11 cellular contexts compared by ENCODE assay signal in the genomic region with DNA sequence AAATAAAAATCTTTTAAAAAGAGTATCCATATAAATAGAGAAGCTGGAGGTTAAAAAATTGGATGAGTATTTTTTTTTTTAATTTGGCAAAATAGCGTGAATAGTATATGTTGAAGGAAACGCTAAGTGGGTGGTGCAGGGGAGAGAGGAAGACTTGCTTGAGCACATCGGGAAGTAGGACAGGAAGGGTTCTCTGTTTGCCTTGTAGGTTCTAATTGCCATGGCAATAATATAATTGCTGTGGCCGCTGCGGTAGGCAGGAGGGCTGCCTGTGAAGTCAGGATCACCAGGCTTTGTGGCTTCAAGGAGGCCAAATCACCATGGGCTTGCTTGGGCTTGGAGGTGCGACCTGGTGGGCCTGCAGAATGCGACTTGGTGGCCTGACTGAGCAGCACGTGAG.
"Had no signal": no experiment of that assay in that cellular context is flagged by ENCODE, and none has a peak within 500 bp of the region (broad histone marks: within the 10 kb centered on the region; RNA-seq: fewer than 3 reads in every experiment).

No MANE protein-coding gene starts in this region.

- H3K36me3 ChIP-seq: right atrium auricular region had no signal

- H3K27me3 Mint-ChIP-seq: activated naive CD8-positive, alpha-beta T cell; T-cell had no signal

- H3K27ac ChIP-seq: heart left ventricle, neutrophil, right atrium auricular region, VCaP had no signal

- H3K9me3 ChIP-seq: heart left ventricle, neutrophil, right atrium auricular region had no signal

- H3K9me3 Mint-ChIP-seq: T-cell had no signal

- ATAC-seq: left ventricle myocardium superior, T-cell had no signal

- DNase-seq: foreskin melanocyte; heart left ventricle; left ventricle myocardium superior; stimulated activated naive CD4-positive, alpha-beta T cell; T-cell had no signal

- H3K27me3 ChIP-seq: heart left ventricle, right atrium auricular region had no signal

- H3K4me3 ChIP-seq: heart left ventricle, right atrium auricular region, skin epidermis had no signal

- H3K27ac Mint-ChIP-seq: activated naive CD8-positive, alpha-beta T cell; activated T-helper 2 cell treated with anti-CD3 and anti-CD28 coated beads, Interferon-gamma antibody, Interleukin-2, Interleukin-4, amounts not matched to agents 10 μg/mL and 5 μg/mL and 100 μg/mL, durations not matched to agents 14 hours and 24 hours and 36 hours had no signal
